In the genomic region with DNA sequence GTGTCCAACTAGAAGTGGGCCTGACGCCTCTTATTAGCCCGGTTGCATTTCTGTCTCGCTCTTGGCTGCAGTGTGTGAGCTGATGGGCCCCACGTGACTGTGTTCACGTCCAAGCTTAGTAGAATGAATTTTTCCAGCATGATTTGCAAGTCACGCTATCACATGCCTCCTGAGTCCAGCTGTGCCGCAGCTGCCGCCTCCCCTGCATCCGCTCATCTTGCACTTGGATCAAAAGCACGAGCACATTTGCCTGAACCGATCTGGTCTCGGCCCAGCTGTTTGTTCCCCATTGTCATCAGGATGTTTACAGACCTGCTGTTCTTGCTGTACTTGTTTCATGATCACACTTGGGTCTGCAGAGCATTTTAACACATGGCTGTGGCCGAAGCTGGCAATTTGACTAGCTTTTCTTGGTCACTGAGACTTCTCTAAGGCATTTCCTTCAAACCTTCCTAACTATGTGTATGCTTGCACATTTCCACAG, we compare ENCODE assay signal across 9 cellular contexts.
DNase-seq lines count a peak whose midpoint lies in the region; ATAC-seq and TF ChIP-seq lines count a peak whose summit lies in the region.
"Had no signal": no experiment of that assay in that cellular context is flagged by ENCODE, and none has a peak within 500 bp of the region (broad histone marks: within the 10 kb centered on the region; RNA-seq: fewer than 3 reads in every experiment).

No MANE protein-coding gene starts in this region.

- intact Hi-C loops in CD14-positive monocyte (cut with micrococcal nuclease) = no loop called here
- intact Hi-C loops in Right ventricle myocardium inferior (cut with DNase I) = loop anchor here (10.0 kb wide), 1 partner anchor 161 kb away; no protein-coding TSS in a partner anchor
- intact Hi-C loops in posterior cingulate gyrus (cut with DNase I) = no loop called here

- H3K4me3 ChIP-seq in MG63 = no peak overlapping the region

- no peaks in the 10 kb centered on the region for H3K9me3 ChIP-seq in MG63

- DNase-seq in CD14-positive monocyte (ENCODE audit: low spot score) (no peak), SK-MEL-5 (ENCODE audit: low read depth, low spot score) (peak; percentile 66), Right ventricle myocardium inferior (ENCODE audit: missing footprints) (peak; percentile 88), posterior cingulate gyrus (peak; percentile 57 to 94 (median 72)), MG63 (no peak), COR-L47 (lab: John Stamatoyannopoulos, UW) (no peak), NOMO-1 treated with DMSO at 0.1 percent for 48 hours (lab: John Stamatoyannopoulos, UW; ENCODE audit: unreplicated experiment) (no peak)
- DNase-seq: T-helper 1 cell had no signal

- no peaks in the 10 kb centered on the region for H3K9me3 Mint-ChIP-seq in CD14-positive monocyte

- H3K36me3 ChIP-seq in MG63 = no peaks in the 10 kb centered on the region

- H3K4me1 Mint-ChIP-seq in CD14-positive monocyte = peaks cover 28% of the 10 kb centered on the region

- peak overlapping the region in 2 of 7 donors; percentile 10 to 76 for H3K27ac Mint-ChIP-seq in CD14-positive monocyte

- H3K27me3 ChIP-seq in MG63 = no peaks in the 10 kb centered on the region

- in situ Hi-C loops in SK-MEL-5 (cut with HindIII; ENCODE audit: low pct_unique_long_range_greater_than_20kb, low sequenced_read_pairs) = no loop called here

- H3K27me3 Mint-ChIP-seq in CD14-positive monocyte (ENCODE audit: low read depth in 3 of 3) = peaks cover 0 to 1% (median 0%) of the 10 kb centered on the region in 3 donors

- peak; percentile 94 for ATAC-seq in Right ventricle myocardium inferior
- no peak for ATAC-seq in HG02840 (IDR thresholded peaks at IDR 0.05; ENCODE audit: low FRiP score, unreplicated experiment)

- peak overlapping the region; percentile 14 to 77 for H3K4me3 Mint-ChIP-seq in CD14-positive monocyte

- H3K36me3 Mint-ChIP-seq in CD14-positive monocyte = no peaks in the 10 kb centered on the region

- TF ChIP-seq CTCF in CD14-positive monocyte (IDR thresholded peaks at IDR 0.05) = no peak

Comparison
In these comparisons a context has a peak if more than half of its experiments do, and no peak if none do; other contexts are left out.
1. DNase-seq: peak in SK-MEL-5 (single experiment), Right ventricle myocardium inferior (single experiment) and posterior cingulate gyrus (10 of 10); none in CD14-positive monocyte (single experiment), MG63 (single experiment), COR-L47 (single experiment) and NOMO-1 treated with DMSO at 0.1 percent for 48 hours (single experiment).